19 cellular contexts compared by ENCODE assay signal in genomic region chr12:1792406-1792805, GRCh38. TPM values are rescaled to one million over a fixed set of nuclear protein-coding genes. Genes with fewer than 3 reads are reported as not detected.
DNase-seq lines count a peak whose midpoint lies in the region; ATAC-seq and TF ChIP-seq lines count a peak whose summit lies in the region.
"Had no signal": no experiment of that assay in that cellular context is flagged by ENCODE, and none has a peak within 500 bp of the region (broad histone marks: within the 10 kb centered on the region; RNA-seq: fewer than 3 reads in every experiment).

No MANE protein-coding gene starts in this region.

- H3K27me3 Mint-ChIP-seq in activated naive CD4-positive, alpha-beta T cell treated with anti-CD3 and anti-CD28 coated beads, Interleukin-2, amount 10 ng/mL, durations not matched to agents 7 days and 5 days: no peaks in the 10 kb centered on the region
- H3K27me3 Mint-ChIP-seq: CD4-positive, alpha-beta memory T cell had no signal

- H3K4me3 ChIP-seq in dorsolateral prefrontal cortex (no peak overlapping the region), subcutaneous abdominal adipose tissue (ENCODE audit: low read depth in 1 of 5, low read length in 5 of 5) (no peak overlapping the region)
- H3K4me3 ChIP-seq: MG63, PC-9 had no signal

- CTCF ChIA-PET in activated naive CD4-positive, alpha-beta T cell treated with anti-CD3 and anti-CD28 coated beads, Interleukin-2, amount 10 ng/mL, durations not matched to agents 7 days and 5 days (lab: Charles Lee): interaction anchor here (0.6 to 17.3 kb wide), 5 partner anchors 13 to 158 kb away, joined by 3 to 326 read pairs (median 40); partner anchors contain the start of gene ADIPOR2

- no peak for TF ChIP-seq CTCF in GM13976 (IDR thresholded peaks at IDR 0.05; ENCODE audit: borderline replicate concordance, control extremely low read depth, extremely low read depth, insufficient read depth, missing control alignments)
- no peak for TF ChIP-seq CTCF in dorsolateral prefrontal cortex (IDR thresholded peaks at IDR 0.05 in 54 of 56, conservative IDR thresholded peaks at IDR 0.05 in 2 of 56; ENCODE audit: low read depth in 1 of 56, partially characterized antibody in 56 of 56)

- H3K4me1 ChIP-seq in subcutaneous abdominal adipose tissue (ENCODE audit: control insufficient read depth in 5 of 5, insufficient read depth in 5 of 5, low read length in 5 of 5): peaks cover 6 to 72% (median 64%) of the 10 kb centered on the region in 5 donors

- H3K4me1 Mint-ChIP-seq in activated naive CD4-positive, alpha-beta T cell treated with anti-CD3 and anti-CD28 coated beads, Interleukin-2, amount 10 ng/mL, durations not matched to agents 7 days and 5 days: peaks cover 30% of the 10 kb centered on the region

- intact Hi-C loops in dorsolateral prefrontal cortex (cut with DNase I): loop anchor here (5.0 to 10.0 kb wide), 4 partner anchors 100 to 792 kb away; partner anchors contain the start of gene ADIPOR2 (in 1 of the 2)

- H3K27me3 ChIP-seq in dorsolateral prefrontal cortex: no peaks in the 10 kb centered on the region
- H3K27me3 ChIP-seq in subcutaneous abdominal adipose tissue (ENCODE audit: control insufficient read depth in 5 of 5, insufficient read depth in 4 of 5, low read length in 5 of 5): no peaks in the 10 kb centered on the region
- H3K27me3 ChIP-seq: MG63 had no signal

- peak overlapping the region in 1 of 5 donors; percentile 2 for H3K9ac ChIP-seq in subcutaneous abdominal adipose tissue (ENCODE audit: low read length in 5 of 5)

- H3K9me3 Mint-ChIP-seq in activated naive CD4-positive, alpha-beta T cell treated with anti-CD3 and anti-CD28 coated beads, Interleukin-2, amount 50 U/mL, for 72 hours: no peaks in the 10 kb centered on the region
- H3K9me3 Mint-ChIP-seq in activated naive CD4-positive, alpha-beta T cell treated with anti-CD3 and anti-CD28 coated beads, Interleukin-2, amount 10 ng/mL, durations not matched to agents 7 days and 5 days: no peaks in the 10 kb centered on the region

- no peak overlapping the region for H3K4me3 Mint-ChIP-seq in activated naive CD4-positive, alpha-beta T cell treated with anti-CD3 and anti-CD28 coated beads, Interleukin-2, amount 10 ng/mL, durations not matched to agents 7 days and 5 days

- H3K36me3 ChIP-seq in subcutaneous abdominal adipose tissue (ENCODE audit: control insufficient read depth in 5 of 5, insufficient read depth in 5 of 5, low read length in 5 of 5): peaks cover 0 to 13% (median 7%) of the 10 kb centered on the region in 5 donors

- no peaks in the 10 kb centered on the region for H3K9me3 ChIP-seq in subcutaneous abdominal adipose tissue (ENCODE audit: control insufficient read depth in 5 of 5, low read length in 5 of 5)
- H3K9me3 ChIP-seq: MG63 had no signal

- H3K27ac Mint-ChIP-seq in activated naive CD4-positive, alpha-beta T cell treated with anti-CD3 and anti-CD28 coated beads, Interleukin-2, amount 50 U/mL, for 72 hours: peak overlapping the region; percentile 36 to 64
- H3K27ac Mint-ChIP-seq in activated naive CD4-positive, alpha-beta T cell treated with anti-CD3 and anti-CD28 coated beads, Interleukin-2, amount 10 ng/mL, durations not matched to agents 7 days and 5 days: no peak overlapping the region

- ATAC-seq in activated naive CD4-positive, alpha-beta T cell treated with anti-CD3 and anti-CD28 coated beads, Interleukin-2, amount 50 U/mL, for 72 hours: no peak
- no peak for ATAC-seq in GM19324 (IDR thresholded peaks at IDR 0.05; ENCODE audit: low FRiP score, unreplicated experiment)

- H3K36me3 Mint-ChIP-seq in activated naive CD4-positive, alpha-beta T cell treated with anti-CD3 and anti-CD28 coated beads, Interleukin-2, amount 50 U/mL, for 72 hours: no peaks in the 10 kb centered on the region
- H3K36me3 Mint-ChIP-seq in activated naive CD4-positive, alpha-beta T cell treated with anti-CD3 and anti-CD28 coated beads, Interleukin-2, amount 10 ng/mL, durations not matched to agents 7 days and 5 days: peaks cover 5% of the 10 kb centered on the region

- H3K27ac ChIP-seq in dorsolateral prefrontal cortex (peak overlapping the region in 42 of 59 donors; percentile 16 to 98 (median 82)), subcutaneous abdominal adipose tissue (ENCODE audit: low read depth, low read length) (peak overlapping the region; percentile 21)
- H3K27ac ChIP-seq: PC-9 had no signal

- in situ Hi-C loops in GM13976 (cut with MboI; ENCODE audit: low sequenced_read_pairs, unreplicated experiment): loop anchor here (25.0 kb wide), 1 partner anchor 680 kb away; no protein-coding TSS in a partner anchor

- no peak for DNase-seq in activated naive CD4-positive, alpha-beta T cell treated with anti-CD3 and anti-CD28 coated beads, Interleukin-2, amount 50 U/mL, for 72 hours (ENCODE audit: low spot score in 2 of 2)
- DNase-seq in activated naive CD4-positive, alpha-beta T cell treated with anti-CD3 and anti-CD28 coated beads, Interleukin-2, amount 10 ng/mL, durations not matched to agents 7 days and 5 days: no peak
- DNase-seq in GM13976 (ENCODE audit: low spot score) (peak; percentile 8), dorsolateral prefrontal cortex (no peak), hippocampal formation (lab: John Stamatoyannopoulos, UW) (no peak)
- DNase-seq: Calu3; CD4-positive, alpha-beta memory T cell; HCEC 1CT; IMR-90; Karpas-422; MG63; NCI-H1092 treated with DMSO at 0.1 percent for 48 hours; NCI-H2081 treated with DMSO at 0.1 percent for 48 hours; NCI-H524; PC-9 had no signal

RNA-seq across cellular contexts. Expression of gene LRTM2, which starts 28.0 kb away (rescaled TPM):
- not detected for total RNA-seq in activated naive CD4-positive, alpha-beta T cell treated with anti-CD3 and anti-CD28 coated beads, Interleukin-2, amount 50 U/mL, for 72 hours
- total RNA-seq in dorsolateral prefrontal cortex: 10 to 100 TPM in 119 of 120 experiments, 1 to 10 TPM in 1; 8.0 to 46.0 (median 27.9) TPM
- total RNA-seq: A673; Calu3; CD4-positive, alpha-beta memory T cell; HT-29; IMR-90; PC-9 had no signal

Comparison
In these comparisons a context has a peak if more than half of its experiments do, and no peak if none do; other contexts are left out.
1. RNA of gene LRTM2, which starts 28.0 kb away (total RNA-seq): 8.0 to 46.0 TPM in dorsolateral prefrontal cortex; not detected in activated naive CD4-positive, alpha-beta T cell treated with anti-CD3 and anti-CD28 coated beads, Interleukin-2, amount 50 U/mL, for 72 hours; every median in the first group is over 4 times any median in the second.